In genomic region chr11:32188785-32189184, GRCh38 we compare ENCODE assay signal across 1 cellular context.
TF ChIP-seq lines count a peak whose summit lies in the region.

No MANE protein-coding gene starts in this region.

TF ChIP-seq in GM23338, 12 proteins besides CTCF, POLR2A, EP300 and RAD21 (continued from another document):
- no peak for TF ChIP-seq ZNF462 (CRISPR knock-in tag; IDR thresholded peaks at IDR 0.05)
- no peak for TF ChIP-seq ZNF331 (CRISPR knock-in tag; IDR thresholded peaks at IDR 0.05; ENCODE audit: low read depth)
- TF ChIP-seq ETS1 (IDR thresholded peaks at IDR 0.05) = no peak
- TF ChIP-seq REST (IDR thresholded peaks at IDR 0.05; ENCODE audit: unreplicated experiment) = no peak
- TF ChIP-seq JUNB (IDR thresholded peaks at IDR 0.05; ENCODE audit: unreplicated experiment) = no peak
